Comparison of ENCODE assay signal across 6 cellular contexts in genomic region chr16:30996324-30996999, GRCh38. TPM values are rescaled to one million over a fixed set of nuclear protein-coding genes. Genes with fewer than 3 reads are reported as not detected.
A peak's percentile ranks its signal among the peaks of the same experiment; 100 is the strongest.
DNase-seq lines count a peak whose midpoint lies in the region; ATAC-seq, FAIRE-seq and TF ChIP-seq lines count a peak whose summit lies in the region.

No MANE protein-coding gene starts in this region.

- H3K27me3 ChIP-seq in right atrium auricular region (no peaks in the 10 kb centered on the region), aorta (ENCODE audit: control insufficient read depth in 1 of 2, insufficient read depth in 2 of 2, low read length in 1 of 2) (no peaks in the 10 kb centered on the region)

- CTCF ChIA-PET in AG04449 (lab: Yijun Ruan, JAX) = interaction anchor here (1.2 to 5.6 kb wide), 3 partner anchors 12 to 113 kb away, joined by 3 to 49 read pairs (median 5); partner anchors contain the start of gene HSD3B7

- H3K36me3 ChIP-seq in right atrium auricular region = no peaks in the 10 kb centered on the region
- H3K36me3 ChIP-seq in aorta (ENCODE audit: control insufficient read depth in 1 of 2, insufficient read depth in 2 of 2, low read length in 1 of 2) = no peaks in the 10 kb centered on the region

- WGBS in aorta, 2 donors = 18 to 23% methylated on average over 25 of the region's 25 CpGs

- intact Hi-C loops in aorta (cut with DNase I) = loop anchor here in 1 of 2 donors (2.0 to 5.0 kb wide), 3 partner anchors 36 to 146 kb away; partner anchors contain the start of genes STX4, ZNF646 and ZNF668

- H3K4me1 ChIP-seq in right atrium auricular region (peaks cover 0 to 18% of the 10 kb centered on the region in 2 donors), aorta (ENCODE audit: control insufficient read depth in 1 of 2, insufficient read depth in 2 of 2, low read length in 2 of 2) (no peaks in the 10 kb centered on the region)

- H3K27ac ChIP-seq in right atrium auricular region (peak overlapping the region; percentile 68 to 71), aorta (ENCODE audit: low read depth in 1 of 2, low read length in 2 of 2) (no peak overlapping the region)

- FAIRE-seq in D721Med (lab: Jason Lieb, UNC) = no peak

- no peak for DNase-seq in AG04449 (ENCODE audit: low read depth, low spot score)
- DNase-seq in NCI-H226 = peak; percentile 87
- no peak for DNase-seq in right atrium auricular region (ENCODE audit: low spot score)
- peak in 1 of 2 donors; percentile 85 for DNase-seq in aorta
- DNase-seq in medulla oblongata (ENCODE audit: extremely low spot score) = no peak
- DNase-seq in D721Med (ENCODE audit: insufficient read length, low spot score) = no peak

- TF ChIP-seq CTCF in AG04449 (IDR thresholded peaks at IDR 0.05; ENCODE audit: insufficient read depth, low read length, missing control alignments) = no peak
- TF ChIP-seq CTCF in right atrium auricular region (IDR thresholded peaks at IDR 0.05) = no peak
- TF ChIP-seq CTCF in D721Med (IDR thresholded peaks at IDR 0.05; ENCODE audit: insufficient read depth, missing control alignments) = no peak

- POLR2A ChIA-PET in AG04449 (lab: Yijun Ruan, JAX) = no interaction called here

- ATAC-seq in aorta (ENCODE audit: low FRiP score) = peak; percentile 14

- no peaks in the 10 kb centered on the region for H3K9me3 ChIP-seq in right atrium auricular region
- no peaks in the 10 kb centered on the region for H3K9me3 ChIP-seq in aorta (ENCODE audit: control insufficient read depth, low read length)

- H3K4me3 ChIP-seq in AG04449 (ENCODE audit: low read depth, low read length) (peak overlapping the region; percentile 59), right atrium auricular region (peak overlapping the region; percentile 48 to 58), aorta (ENCODE audit: low read length in 2 of 2) (peak overlapping the region; percentile 29 to 47)

RNA-seq across cellular contexts. Expression of gene HSD3B7, which starts 11.5 kb away (rescaled TPM):
- total RNA-seq in right atrium auricular region (1 to 10 TPM; 6.0 to 8.5 TPM), aorta (10 to 100 TPM; 13.6 to 31.3 TPM)
- polyA plus RNA-seq in aorta = 10 to 100 TPM in 1 of 2 donors, 1 to 10 TPM in 1; 8.6 to 10.4 TPM

RNA-seq across cellular contexts. Expression of gene STX1B, which starts 14.0 kb away (rescaled TPM):
- total RNA-seq in right atrium auricular region = 1 to 10 TPM; 1.3 to 2.1 TPM
- under 1 TPM; 0.84 to 0.93 TPM for total RNA-seq in aorta
- polyA plus RNA-seq in aorta = 1 to 10 TPM in 1 of 2 donors, under 1 TPM in 1; 0.13 to 2.2 TPM

RNA-seq across cellular contexts. Expression of gene STX4, which starts 36.9 kb away (rescaled TPM):
- total RNA-seq in right atrium auricular region (10 to 100 TPM; 17.1 to 23.8 TPM), aorta (10 to 100 TPM; 73.5 to 88.6 TPM)
- polyA plus RNA-seq in aorta = 100 to 1,000 TPM in 1 of 2 donors, 10 to 100 TPM in 1; 52.8 to 121 TPM

RNA-seq across cellular contexts. Expression of gene SETD1A, which starts 38.9 kb away (rescaled TPM):
- total RNA-seq in right atrium auricular region (1 to 10 TPM; 3.8 to 8.6 TPM), aorta (10 to 100 TPM; 16.4 to 19.7 TPM)
- 1 to 10 TPM; 4.4 to 9.7 TPM for polyA plus RNA-seq in aorta

RNA-seq across cellular contexts. Expression of gene ORAI3, which starts 47.6 kb away (rescaled TPM):
- 10 to 100 TPM; 22.4 to 23.0 TPM for total RNA-seq in right atrium auricular region
- total RNA-seq in aorta = 10 to 100 TPM; 11.8 to 21.7 TPM
- 10 to 100 TPM in 1 of 2 donors, 1 to 10 TPM in 1; 9.1 to 20.8 TPM for polyA plus RNA-seq in aorta

Comparison
In these comparisons a context has a peak if more than half of its experiments do, and no peak if none do; other contexts are left out.
1. H3K27ac ChIP-seq: peak in right atrium auricular region (2 of 2); none in aorta (0 of 2).
2. Peak in every context shown above with its lines, with median percentiles within 50 percentile points of each other: H3K4me3 ChIP-seq.